Comparison of ENCODE assay signal across 28 cellular contexts in the genomic region with DNA sequence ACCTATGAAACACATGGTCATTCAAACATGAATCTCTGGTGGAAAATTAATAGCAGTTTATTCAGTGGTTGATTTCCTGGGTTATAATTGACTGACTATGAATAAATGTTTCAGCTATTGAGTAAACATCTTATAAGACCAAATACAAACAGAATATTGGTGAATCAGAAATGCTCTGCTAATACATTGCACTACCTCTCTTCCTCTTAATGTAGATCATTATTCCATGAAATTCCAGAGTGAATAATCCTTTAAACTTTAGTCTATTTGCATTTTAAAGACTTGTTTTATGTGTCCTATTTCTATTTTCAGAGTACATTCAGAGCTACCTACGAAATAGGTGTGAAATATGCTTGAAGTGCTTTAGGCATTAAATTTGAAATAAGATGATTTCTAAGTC.
"Had no signal": no experiment of that assay in that cellular context is flagged by ENCODE, and none has a peak within 500 bp of the region (broad histone marks: within the 10 kb centered on the region; RNA-seq: fewer than 3 reads in every experiment).

No MANE protein-coding gene starts in this region.

- H3K9me3 ChIP-seq: stomach, suprapubic skin, testis, thoracic aorta, thyroid gland, tibial artery, tibial nerve, transverse colon, upper lobe of left lung, upper lobe of right lung, uterus, vagina had no signal

- DNase-seq: stimulated activated CD4-positive, alpha-beta T cell treated with anti-CD3 and anti-CD28 coated beads, Interleukin-2, amount 100 ng/mL, for 48 hours; stimulated activated CD4-positive, alpha-beta T cell treated with anti-CD3 and anti-CD28 coated beads, Interleukin-4, amount 100 ng/mL, for 1 hour; stimulated activated CD4-positive, alpha-beta T cell treated with anti-CD3 and anti-CD28 coated beads, Interleukin-4, amount 100 ng/mL, for 24 hours; stimulated activated CD4-positive, alpha-beta T cell treated with anti-CD3 and anti-CD28 coated beads, Interleukin-4, amount 100 ng/mL, for 4 hours; stimulated activated CD8-positive, alpha-beta memory T cell treated with anti-CD3 and anti-CD28 coated beads, Interleukin-4, amount 100 ng/mL, for 48 hours; stimulated activated naive B cell treated with anti-CD40 and anti-IgM and Interleukin-4, amounts not matched to agents 10 μg/mL and 1 μg/mL and 100 μg/mL, for 72 hours; stimulated activated naive CD4-positive, alpha-beta T cell; stimulated activated naive CD4-positive, alpha-beta T cell treated with Interleukin-2 at 50 U/mL for 16 hours; stimulated activated naive CD8-positive, alpha-beta T cell treated with anti-CD3 and anti-CD28 coated beads, Interleukin-15, amount 100 ng/mL, for 72 hours; stimulated activated naive CD8-positive, alpha-beta T cell treated with anti-CD3 and anti-CD28 coated beads, Interleukin-15, Interleukin-2, amounts not matched to agents 100 U/mL and 50 U/mL, for 24 hours; stomach; substantia nigra; testis; thyroid gland; tibial artery; transverse colon; trophoblast cell; upper lobe of left lung; upper lobe of right lung; uterus had no signal

- H3K36me3 Mint-ChIP-seq: stimulated activated effector memory CD8-positive, alpha-beta T cell treated with anti-CD3 and anti-CD28 coated beads, Interleukin-12 subunit alpha, Interleukin-12 subunit beta, amount 100 ng/mL, for 72 hours; stimulated activated memory B cell treated with anti-CD40 and anti-IgM and Interleukin-4, amounts not matched to agents 10 μg/mL and 1 μg/mL and 100 μg/mL, for 72 hours; stimulated activated naive B cell treated with anti-CD40 and anti-IgM and Interleukin-4, amounts not matched to agents 10 μg/mL and 1 μg/mL and 100 μg/mL, for 72 hours had no signal

- H3K27me3 Mint-ChIP-seq: stimulated activated memory B cell treated with anti-CD40 and anti-IgM and Interleukin-4, amounts not matched to agents 10 μg/mL and 1 μg/mL and 100 μg/mL, for 72 hours; stimulated activated naive B cell treated with anti-CD40 and anti-IgM and Interleukin-4, amounts not matched to agents 10 μg/mL and 1 μg/mL and 100 μg/mL, for 72 hours; stimulated activated naive CD8-positive, alpha-beta T cell treated with anti-CD3 and anti-CD28 coated beads, Interleukin-15, amount 100 ng/mL, for 72 hours; stimulated activated naive CD8-positive, alpha-beta T cell treated with anti-CD3 and anti-CD28 coated beads, Interleukin-15, Interleukin-2, amounts not matched to agents 100 ng/mL and 50 ng/mL, for 24 hours had no signal

- H3K27ac ChIP-seq: stomach, suprapubic skin, testis, thoracic aorta, thyroid gland, tibial artery, tibial nerve, transverse colon, upper lobe of left lung, upper lobe of right lung, uterus, vagina had no signal

- H3K4me3 Mint-ChIP-seq: stimulated activated effector memory CD8-positive, alpha-beta T cell treated with anti-CD3 and anti-CD28 coated beads, Interleukin-12 subunit alpha, Interleukin-12 subunit beta, amount 100 ng/mL, for 72 hours; stimulated activated memory B cell treated with anti-CD40 and anti-IgM and Interleukin-4, amounts not matched to agents 10 μg/mL and 1 μg/mL and 100 μg/mL, for 72 hours; stimulated activated naive B cell treated with anti-CD40 and anti-IgM and Interleukin-4, amounts not matched to agents 10 μg/mL and 1 μg/mL and 100 μg/mL, for 72 hours; stimulated activated naive CD8-positive, alpha-beta T cell treated with anti-CD3 and anti-CD28 coated beads, Interleukin-15, amount 100 ng/mL, for 72 hours; stimulated activated naive CD8-positive, alpha-beta T cell treated with anti-CD3 and anti-CD28 coated beads, Interleukin-15, Interleukin-2, amounts not matched to agents 100 ng/mL and 50 ng/mL, for 24 hours; type B pancreatic cell had no signal

- H3K36me3 ChIP-seq: stomach, suprapubic skin, thoracic aorta, thyroid gland, tibial artery, tibial nerve, transverse colon, upper lobe of left lung, upper lobe of right lung, uterus, vagina had no signal

- H3K4me1 ChIP-seq: stomach, suprapubic skin, testis, thyroid gland, tibial artery, tibial nerve, transverse colon, upper lobe of left lung, upper lobe of right lung, uterus, vagina had no signal

- ATAC-seq: stimulated activated effector memory CD8-positive, alpha-beta T cell treated with anti-CD3 and anti-CD28 coated beads, Interleukin-12 subunit alpha, Interleukin-12 subunit beta, amount 100 ng/mL, for 72 hours; stimulated activated memory B cell treated with anti-CD40 and anti-IgM and Interleukin-4, amounts not matched to agents 10 μg/mL and 1 μg/mL and 100 μg/mL, for 72 hours; stimulated activated naive B cell treated with anti-CD40 and anti-IgM and Interleukin-4, amounts not matched to agents 10 μg/mL and 1 μg/mL and 100 μg/mL, for 72 hours; stimulated activated naive CD8-positive, alpha-beta T cell treated with anti-CD3 and anti-CD28 coated beads, Interleukin-15, amount 100 ng/mL, for 72 hours; stimulated activated naive CD8-positive, alpha-beta T cell treated with anti-CD3 and anti-CD28 coated beads, Interleukin-15, Interleukin-2, amounts not matched to agents 100 U/mL and 50 U/mL, for 24 hours; upper lobe of right lung had no signal

- H3K27ac Mint-ChIP-seq: stimulated activated effector memory CD8-positive, alpha-beta T cell treated with anti-CD3 and anti-CD28 coated beads, Interleukin-12 subunit alpha, Interleukin-12 subunit beta, amount 100 ng/mL, for 72 hours; stimulated activated memory B cell treated with anti-CD40 and anti-IgM and Interleukin-4, amounts not matched to agents 10 μg/mL and 1 μg/mL and 100 μg/mL, for 72 hours; stimulated activated naive B cell treated with anti-CD40 and anti-IgM and Interleukin-4, amounts not matched to agents 10 μg/mL and 1 μg/mL and 100 μg/mL, for 72 hours; stimulated activated naive CD8-positive, alpha-beta T cell treated with anti-CD3 and anti-CD28 coated beads, Interleukin-15, amount 100 ng/mL, for 72 hours; stimulated activated naive CD8-positive, alpha-beta T cell treated with anti-CD3 and anti-CD28 coated beads, Interleukin-15, Interleukin-2, amounts not matched to agents 100 ng/mL and 50 ng/mL, for 24 hours; type B pancreatic cell had no signal

- H3K9me3 Mint-ChIP-seq: stimulated activated naive B cell treated with anti-CD40 and anti-IgM and Interleukin-4, amounts not matched to agents 10 μg/mL and 1 μg/mL and 100 μg/mL, for 72 hours; type B pancreatic cell had no signal

- H3K4me3 ChIP-seq: stomach, suprapubic skin, testis, thoracic aorta, thyroid gland, tibial artery, tibial nerve, transverse colon, upper lobe of left lung, upper lobe of right lung, uterus, vagina had no signal

- H3K27me3 ChIP-seq: stomach, suprapubic skin, testis, thyroid gland, tibial artery, tibial nerve, transverse colon, upper lobe of left lung, upper lobe of right lung, uterus, vagina had no signal

- H3K4me1 Mint-ChIP-seq: stimulated activated effector memory CD8-positive, alpha-beta T cell treated with anti-CD3 and anti-CD28 coated beads, Interleukin-12 subunit alpha, Interleukin-12 subunit beta, amount 100 ng/mL, for 72 hours; stimulated activated memory B cell treated with anti-CD40 and anti-IgM and Interleukin-4, amounts not matched to agents 10 μg/mL and 1 μg/mL and 100 μg/mL, for 72 hours; stimulated activated naive B cell treated with anti-CD40 and anti-IgM and Interleukin-4, amounts not matched to agents 10 μg/mL and 1 μg/mL and 100 μg/mL, for 72 hours; stimulated activated naive CD8-positive, alpha-beta T cell treated with anti-CD3 and anti-CD28 coated beads, Interleukin-15, amount 100 ng/mL, for 72 hours had no signal
